In the genomic region with DNA sequence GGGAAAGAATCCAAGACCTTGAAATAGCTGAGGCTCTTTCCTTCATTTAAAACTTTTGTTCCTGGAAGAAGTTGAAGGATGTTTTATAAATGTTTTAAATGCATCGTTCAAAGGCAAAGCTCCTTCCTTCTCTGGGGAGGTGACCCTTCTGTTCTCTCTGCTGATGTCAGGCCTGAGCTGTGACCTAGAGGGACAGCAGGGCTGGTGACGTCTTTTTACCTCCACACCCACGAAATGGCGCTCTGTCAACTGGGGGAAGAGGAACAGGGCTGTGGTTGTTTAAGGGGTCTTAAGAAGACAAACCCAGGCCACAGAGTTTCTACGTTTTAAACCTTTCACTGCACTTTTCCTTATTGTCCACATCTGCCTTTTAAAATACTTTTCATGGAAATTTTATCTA, we compare ENCODE assay signal across 37 cellular contexts.
"Had no signal": no experiment of that assay in that cellular context is flagged by ENCODE, and none has a peak within 500 bp of the region (broad histone marks: within the 10 kb centered on the region; RNA-seq: fewer than 3 reads in every experiment).

No MANE protein-coding gene starts in this region.

- H3K27me3 ChIP-seq: MG63, Peyer's patch had no signal

- H3K4me3 Mint-ChIP-seq: activated CD4-positive, alpha-beta memory T cell treated with anti-CD3 and anti-CD28 coated beads, Interleukin-2, amount 10 ng/mL, durations not matched to agents 7 days and 5 days; activated CD8-positive, alpha-beta memory T cell treated with anti-CD3 and anti-CD28 coated beads, Interleukin-2, amount 10 ng/mL, durations not matched to agents 7 days and 5 days; activated naive CD4-positive, alpha-beta T cell treated with anti-CD3 and anti-CD28 coated beads, Interleukin-2, amount 10 ng/mL, durations not matched to agents 7 days and 5 days; activated naive CD8-positive, alpha-beta T cell; activated naive CD8-positive, alpha-beta T cell treated with anti-CD3 and anti-CD28 coated beads, Interleukin-2, amount 50 U/mL, for 24 hours; brain had no signal

- H3K27ac Mint-ChIP-seq: activated CD4-positive, alpha-beta memory T cell treated with anti-CD3 and anti-CD28 coated beads, Interleukin-2, amount 10 ng/mL, durations not matched to agents 7 days and 5 days; activated CD8-positive, alpha-beta memory T cell treated with anti-CD3 and anti-CD28 coated beads, Interleukin-2, amount 10 ng/mL, durations not matched to agents 7 days and 5 days; activated naive CD4-positive, alpha-beta T cell treated with anti-CD3 and anti-CD28 coated beads, Interleukin-2, amount 10 ng/mL, durations not matched to agents 7 days and 5 days; activated naive CD8-positive, alpha-beta T cell; activated naive CD8-positive, alpha-beta T cell treated with anti-CD3 and anti-CD28 coated beads, Interleukin-2, amount 50 U/mL, for 24 hours had no signal

- H3K4me3 ChIP-seq: MG63, Peyer's patch had no signal

- H3K27ac ChIP-seq: Peyer's patch, WERI-Rb-1 had no signal

- ATAC-seq: activated CD8-positive, alpha-beta memory T cell treated with anti-CD3 and anti-CD28 coated beads, Interleukin-2, amount 10 ng/mL, durations not matched to agents 7 days and 5 days; activated naive CD8-positive, alpha-beta T cell treated with anti-CD3 and anti-CD28 coated beads, Interleukin-2, amount 50 U/mL, for 24 hours; PC-3 had no signal

- H3K4me1 Mint-ChIP-seq: activated CD4-positive, alpha-beta memory T cell treated with anti-CD3 and anti-CD28 coated beads, Interleukin-2, amount 10 ng/mL, durations not matched to agents 7 days and 5 days; activated CD8-positive, alpha-beta memory T cell treated with anti-CD3 and anti-CD28 coated beads, Interleukin-2, amount 10 ng/mL, durations not matched to agents 7 days and 5 days; activated naive CD4-positive, alpha-beta T cell treated with anti-CD3 and anti-CD28 coated beads, Interleukin-2, amount 10 ng/mL, durations not matched to agents 7 days and 5 days; activated naive CD8-positive, alpha-beta T cell treated with anti-CD3 and anti-CD28 coated beads, Interleukin-2, amount 50 U/mL, for 24 hours; brain had no signal

- H3K9me3 Mint-ChIP-seq: activated naive CD8-positive, alpha-beta T cell treated with anti-CD3 and anti-CD28 coated beads, Interleukin-2, amount 50 U/mL, for 24 hours had no signal

- H3K27me3 Mint-ChIP-seq: activated CD4-positive, alpha-beta memory T cell treated with anti-CD3 and anti-CD28 coated beads, Interleukin-2, amount 10 ng/mL, durations not matched to agents 7 days and 5 days; activated CD8-positive, alpha-beta memory T cell treated with anti-CD3 and anti-CD28 coated beads, Interleukin-2, amount 10 ng/mL, durations not matched to agents 7 days and 5 days; activated naive CD4-positive, alpha-beta T cell treated with anti-CD3 and anti-CD28 coated beads, Interleukin-2, amount 10 ng/mL, durations not matched to agents 7 days and 5 days; activated naive CD8-positive, alpha-beta T cell treated with anti-CD3 and anti-CD28 coated beads, Interleukin-2, amount 50 U/mL, for 24 hours had no signal

- H3K36me3 Mint-ChIP-seq: activated CD8-positive, alpha-beta memory T cell treated with anti-CD3 and anti-CD28 coated beads, Interleukin-2, amount 10 ng/mL, durations not matched to agents 7 days and 5 days; activated naive CD4-positive, alpha-beta T cell treated with anti-CD3 and anti-CD28 coated beads, Interleukin-2, amount 10 ng/mL, durations not matched to agents 7 days and 5 days; activated naive CD8-positive, alpha-beta T cell; brain had no signal

- H3K4me1 ChIP-seq: Peyer's patch had no signal

- H3K9me3 ChIP-seq: MG63, Peyer's patch had no signal

- DNase-seq: activated CD4-positive, alpha-beta memory T cell treated with anti-CD3 and anti-CD28 coated beads, Interleukin-2, amount 10 ng/mL, durations not matched to agents 7 days and 5 days; activated CD4-positive, alpha-beta T cell treated with anti-CD3 and anti-CD28 coated beads for 1 hour; activated CD4-positive, alpha-beta T cell treated with anti-CD3 and anti-CD28 coated beads for 48 hours; activated CD4-positive, CD25-positive, alpha-beta regulatory T cell; activated CD8-positive, alpha-beta memory T cell treated with anti-CD3 and anti-CD28 coated beads for 24 hours; activated CD8-positive, alpha-beta memory T cell treated with anti-CD3 and anti-CD28 coated beads, Interleukin-2, amount 10 ng/mL, durations not matched to agents 7 days and 5 days; activated CD8-positive, alpha-beta memory T cell treated with anti-CD3 and anti-CD28 coated beads, Interleukin-2, amount 50 U/mL, for 48 hours; activated effector memory CD4-positive, alpha-beta T cell treated with Interleukin-2 at 50 U/mL for 16 hours; activated naive CD4-positive, alpha-beta T cell treated with anti-CD3 and anti-CD28 coated beads, Interleukin-2, amount 10 ng/mL, durations not matched to agents 7 days and 5 days; activated naive CD8-positive, alpha-beta T cell treated with anti-CD3 and anti-CD28 coated beads, Interleukin-2, amount 50 U/mL, for 24 hours; activated T-cell treated with anti-CD3 and anti-CD28 coated beads, Interleukin-2, amount 50 U/mL, for 48 hours; anterior cingulate cortex; Kasumi-1; KG1; MG63; NCI-H1048; NCI-H1105 treated with DMSO at 0.1 percent for 48 hours; NCI-H1436; NCI-H1694; NCI-H2029 treated with DMSO at 0.1 percent for 48 hours; NCI-H2107; NCI-H2171; NCI-H510A; NCI-H526; NCI-H748 treated with DMSO at 0.1 percent for 48 hours; NK-92 treated with Interleukin-12 subunit alpha and Interleukin-12 subunit beta, amount 100 ng/mL, for 24 hours; PC-3; Peyer's patch; RPMI8226; SIG-M5; SW 1271; T-helper 1 cell; T-helper 2 cell; T-helper 9 cell; WERI-Rb-1 had no signal

- H3K36me3 ChIP-seq: MG63, Peyer's patch, WERI-Rb-1 had no signal
